ENCODE assay signal across 8 cellular contexts in the genomic region with DNA sequence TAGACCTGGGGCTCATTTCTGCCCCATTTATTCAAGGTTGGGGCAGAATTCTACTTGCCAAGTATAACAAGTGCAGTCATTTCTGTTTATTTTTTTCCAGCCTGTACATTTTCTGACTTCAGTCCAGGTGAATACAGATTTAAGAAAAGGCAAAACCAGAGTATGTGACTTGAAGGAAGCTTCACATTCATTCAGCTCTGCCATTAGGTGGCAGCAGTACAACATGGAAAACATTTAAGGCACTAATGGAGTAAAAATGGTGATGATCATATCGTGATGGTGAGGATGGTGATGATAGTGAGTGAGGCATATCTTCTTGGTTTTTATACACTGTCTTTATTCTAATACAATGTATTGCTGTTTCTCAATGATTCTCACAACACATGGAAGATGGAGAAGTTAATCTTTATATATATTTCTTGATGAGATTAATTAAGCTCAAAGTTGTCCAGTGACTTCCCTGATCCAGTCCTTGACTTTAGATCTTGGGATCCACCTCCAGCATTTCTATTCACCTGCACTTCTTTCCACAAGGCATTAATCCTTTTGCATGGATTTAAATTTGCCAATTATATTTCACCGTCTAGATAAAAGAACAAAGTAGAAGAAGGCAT.
DNase-seq lines count a peak whose midpoint lies in the region; ATAC-seq and TF ChIP-seq lines count a peak whose summit lies in the region.

No MANE protein-coding gene starts in this region.

- H3K27me3 Mint-ChIP-seq in activated T-cell treated with anti-CD3 and anti-CD28 coated beads, Interleukin-2, amount 50 U/mL, for 72 hours (ENCODE audit: low read depth), result no peaks in the 10 kb centered on the region
- no peaks in the 10 kb centered on the region for H3K27me3 Mint-ChIP-seq in progenitor cell of endocrine pancreas

- no peaks in the 10 kb centered on the region for H3K27me3 ChIP-seq in esophagus squamous epithelium

- H3K9me2 ChIP-seq in OCI-LY7 (ENCODE audit: insufficient read depth, low read length), result no peaks in the 10 kb centered on the region

- 43 to 53% methylated on average over 2 of the region's 2 CpGs for WGBS in esophagus squamous epithelium, 2 donors

- CTCF ChIA-PET in OCI-LY7 (lab: Charles Lee; ENCODE audit: unreplicated experiment), result interaction anchor here (0.5 kb wide), 1 partner anchor 86 kb away, joined by 3 read pairs; no protein-coding TSS in a partner anchor

- H3K27ac ChIP-seq in OCI-LY7 (ENCODE audit: low read depth, low read length, poor library complexity, severe bottlenecking) (no peak overlapping the region), esophagus squamous epithelium (no peak overlapping the region)

- no peaks in the 10 kb centered on the region for H3K36me3 ChIP-seq in OCI-LY7 (ENCODE audit: insufficient read depth, low read length)
- H3K36me3 ChIP-seq in esophagus squamous epithelium, result no peaks in the 10 kb centered on the region

- H3K9me3 ChIP-seq in OCI-LY7 (ENCODE audit: low read length), result no peaks in the 10 kb centered on the region
- H3K9me3 ChIP-seq in esophagus squamous epithelium, result peaks cover 0 to 4% (median 0%) of the 10 kb centered on the region in 3 donors

- H2AFZ ChIP-seq in OCI-LY7 (ENCODE audit: low read length), result no peak overlapping the region

- H4K20me1 ChIP-seq in OCI-LY7 (ENCODE audit: insufficient read depth, low read length), result no peaks in the 10 kb centered on the region

- peak; percentile 2 to 15 for DNase-seq in activated T-cell treated with anti-CD3 and anti-CD28 coated beads, Interleukin-2, amount 50 U/mL, for 72 hours
- DNase-seq in activated T-cell treated with anti-CD3 and anti-CD28 coated beads for 4 hours (no peak), HT-29 (ENCODE audit: low spot score) (peak; percentile 34), OCI-LY7 (ENCODE audit: low spot score) (peak; percentile 52), esophagus squamous epithelium (lab: John Stamatoyannopoulos, UW) (no peak), progenitor cell of endocrine pancreas (ENCODE audit: low spot score, unreplicated experiment) (peak; percentile 16), glomerular visceral epithelial cell (ENCODE audit: extremely low spot score) (no peak)

- intact Hi-C loops in OCI-LY7 (cut with micrococcal nuclease; ENCODE audit: unreplicated experiment), result loop anchor here (2.0 kb wide), 1 partner anchor 280 kb away; no protein-coding TSS in a partner anchor
- intact Hi-C loops in esophagus squamous epithelium (cut with DNase I), result no loop called here

- no peaks in the 10 kb centered on the region for H3K36me3 Mint-ChIP-seq in activated T-cell treated with anti-CD3 and anti-CD28 coated beads, Interleukin-2, amount 50 U/mL, for 72 hours (ENCODE audit: insufficient read depth in 2 of 2)
- no peaks in the 10 kb centered on the region for H3K36me3 Mint-ChIP-seq in progenitor cell of endocrine pancreas (ENCODE audit: insufficient read depth)

- BruUV-seq in OCI-LY7 (replicated peaks; lab: Mats Ljungman, UMichigan), result no TSS peak

- no peak for TF ChIP-seq POLR2A in esophagus squamous epithelium (IDR thresholded peaks at IDR 0.05)

- H3K4me3 ChIP-seq in OCI-LY7 (ENCODE audit: low read depth, low read length, poor library complexity, severe bottlenecking), result no peak overlapping the region
- H3K4me3 ChIP-seq in esophagus squamous epithelium, result no peak overlapping the region

- POLR2A ChIA-PET in OCI-LY7 (lab: Charles Lee), result no interaction called here

- H3K4me3 Mint-ChIP-seq in activated T-cell treated with anti-CD3 and anti-CD28 coated beads, Interleukin-2, amount 50 U/mL, for 72 hours, result no peak overlapping the region
- H3K4me3 Mint-ChIP-seq in progenitor cell of endocrine pancreas (ENCODE audit: low read depth), result no peak overlapping the region

- no peak for ATAC-seq in activated T-cell treated with anti-CD3 and anti-CD28 coated beads, Interleukin-2, amount 50 U/mL, for 72 hours (replicated peaks in 1 of 2)
- ATAC-seq in HG03457 (IDR thresholded peaks at IDR 0.05; ENCODE audit: unreplicated experiment), result no peak

- H3K4me1 ChIP-seq in OCI-LY7 (ENCODE audit: insufficient read depth, low read length, poor library complexity, severe bottlenecking) (no peaks in the 10 kb centered on the region), esophagus squamous epithelium (no peaks in the 10 kb centered on the region)

- H3K79me2 ChIP-seq in OCI-LY7 (ENCODE audit: insufficient read depth, low read depth, low read length), result no peaks in the 10 kb centered on the region

- no peaks in the 10 kb centered on the region for H3K4me1 Mint-ChIP-seq in activated T-cell treated with anti-CD3 and anti-CD28 coated beads, Interleukin-2, amount 50 U/mL, for 72 hours (ENCODE audit: low read depth)
- H3K4me1 Mint-ChIP-seq in progenitor cell of endocrine pancreas (ENCODE audit: low read depth), result no peaks in the 10 kb centered on the region

- H3K27ac Mint-ChIP-seq in activated T-cell treated with anti-CD3 and anti-CD28 coated beads, Interleukin-2, amount 50 U/mL, for 72 hours, result no peak overlapping the region
- no peak overlapping the region for H3K27ac Mint-ChIP-seq in progenitor cell of endocrine pancreas

- H3K4me2 ChIP-seq in OCI-LY7 (ENCODE audit: low read length), result no peak overlapping the region

- H3K9me3 Mint-ChIP-seq in activated T-cell treated with anti-CD3 and anti-CD28 coated beads, Interleukin-2, amount 50 U/mL, for 72 hours, result peaks cover 2 to 3% of the 10 kb centered on the region in 2 donors
- peaks cover 12% of the 10 kb centered on the region for H3K9me3 Mint-ChIP-seq in progenitor cell of endocrine pancreas (ENCODE audit: low read depth)

- TF ChIP-seq CTCF in OCI-LY7 (conservative IDR thresholded peaks at IDR 0.05; ENCODE audit: low read length), result peak; percentile 87
- TF ChIP-seq CTCF in esophagus squamous epithelium (IDR thresholded peaks at IDR 0.05), result peak in 5 of 6 experiments; percentile 18 to 59 (median 48)
- TF ChIP-seq CTCF in progenitor cell of endocrine pancreas (IDR thresholded peaks at IDR 0.05; ENCODE audit: unreplicated experiment), result peak; percentile 82

Comparison
In these comparisons a context has a peak if more than half of its experiments do, and no peak if none do; other contexts are left out.
1. DNase-seq: peak in activated T-cell treated with anti-CD3 and anti-CD28 coated beads, Interleukin-2, amount 50 U/mL, for 72 hours (2 of 2), HT-29 (single experiment), OCI-LY7 (single experiment) and progenitor cell of endocrine pancreas (single experiment); none in activated T-cell treated with anti-CD3 and anti-CD28 coated beads for 4 hours (single experiment), esophagus squamous epithelium (single experiment) and glomerular visceral epithelial cell (single experiment).
2. Peak in every context shown above with its lines, with median percentiles within 50 percentile points of each other: CTCF ChIP-seq.